Comparison of ENCODE assay signal across 16 cellular contexts in genomic region chr12:76555797-76556196, GRCh38. TPM values are rescaled to one million over a fixed set of nuclear protein-coding genes. Genes with fewer than 3 reads are reported as not detected.
DNase-seq lines count a peak whose midpoint lies in the region; ATAC-seq and TF ChIP-seq lines count a peak whose summit lies in the region.
"Had no signal": no experiment of that assay in that cellular context is flagged by ENCODE, and none has a peak within 500 bp of the region (broad histone marks: within the 10 kb centered on the region; RNA-seq: fewer than 3 reads in every experiment).

No MANE protein-coding gene starts in this region.

- CTCF ChIA-PET in PC-3 (lab: Charles Lee) = no interaction called here

- ATAC-seq in PC-3 (no peak), upper lobe of right lung (no peak), HG02970 (IDR thresholded peaks at IDR 0.05; ENCODE audit: low FRiP score, unreplicated experiment) (no peak)

- no TSS peak for BruUV-seq in PC-3 (replicated peaks; lab: Mats Ljungman, UMichigan)

- no peak overlapping the region for H2AFZ ChIP-seq in PC-3 (ENCODE audit: low read length)

- H3K27me3 Mint-ChIP-seq in activated naive CD8-positive, alpha-beta T cell = no peaks in the 10 kb centered on the region
- no peaks in the 10 kb centered on the region for H3K27me3 Mint-ChIP-seq in activated naive CD8-positive, alpha-beta T cell treated with anti-CD3 and anti-CD28 coated beads for 36 hours

- peaks cover 9% of the 10 kb centered on the region for H3K36me3 Mint-ChIP-seq in activated naive CD8-positive, alpha-beta T cell
- peaks cover 15% of the 10 kb centered on the region for H3K36me3 Mint-ChIP-seq in activated naive CD8-positive, alpha-beta T cell treated with anti-CD3 and anti-CD28 coated beads for 36 hours
- H3K36me3 Mint-ChIP-seq: mesothelial cell of epicardium had no signal

- no peak overlapping the region for H3K9ac ChIP-seq in PC-3 (ENCODE audit: low read length)

- no peak for TF ChIP-seq POLR2A in erythroblast (IDR thresholded peaks at IDR 0.05; ENCODE audit: low read length)

- H3K79me2 ChIP-seq in PC-3 (ENCODE audit: low read length) = peaks cover 84% of the 10 kb centered on the region

- H3K36me3 ChIP-seq in PC-3 (ENCODE audit: low read depth, low read length) (no peaks in the 10 kb centered on the region), upper lobe of right lung (no peaks in the 10 kb centered on the region)
- H3K36me3 ChIP-seq: adrenal gland, esophagus squamous epithelium, spleen had no signal

- peaks cover 70% of the 10 kb centered on the region for H3K4me1 Mint-ChIP-seq in activated naive CD8-positive, alpha-beta T cell (ENCODE audit: low read depth)
- peaks cover 58% of the 10 kb centered on the region for H3K4me1 Mint-ChIP-seq in activated naive CD8-positive, alpha-beta T cell treated with anti-CD3 and anti-CD28 coated beads for 36 hours

- peak overlapping the region; percentile 30 for H3K4me2 ChIP-seq in PC-3 (ENCODE audit: low read length)

- H3K27me3 ChIP-seq in PC-3 (ENCODE audit: low read length) = no peaks in the 10 kb centered on the region
- no peaks in the 10 kb centered on the region for H3K27me3 ChIP-seq in upper lobe of right lung
- H3K27me3 ChIP-seq: adrenal gland, esophagus squamous epithelium, spleen had no signal

- DNase-seq in activated naive CD8-positive, alpha-beta T cell treated with anti-CD3 and anti-CD28 coated beads for 36 hours = no peak
- DNase-seq in PC-3 (no peak), erythroblast (lab: John Stamatoyannopoulos, UW) (peak; percentile 9 to 28), upper lobe of right lung (no peak), HuH-7.5 (ENCODE audit: low spot score) (no peak), G401 (ENCODE audit: low spot score) (no peak)
- DNase-seq: activated CD4-positive, CD25-positive, alpha-beta regulatory T cell; adrenal gland; esophagus squamous epithelium; NCI-H1436 treated with DMSO at 0.1 percent for 48 hours; NCI-H526 treated with DMSO at 0.1 percent for 48 hours; Right ventricle myocardium superior; spleen had no signal

- H3K4me1 ChIP-seq in PC-3 (ENCODE audit: insufficient read depth, low read length) (peaks cover 39% of the 10 kb centered on the region), upper lobe of right lung (peaks cover 32% of the 10 kb centered on the region)

- no peak overlapping the region for H3K4me3 ChIP-seq in PC-3 (ENCODE audit: low read length)
- H3K4me3 ChIP-seq in upper lobe of right lung = no peak overlapping the region
- H3K4me3 ChIP-seq: adrenal gland, esophagus squamous epithelium had no signal

- H3K4me3 Mint-ChIP-seq in activated naive CD8-positive, alpha-beta T cell = peak overlapping the region; percentile 96
- H3K4me3 Mint-ChIP-seq in activated naive CD8-positive, alpha-beta T cell treated with anti-CD3 and anti-CD28 coated beads for 36 hours = no peak overlapping the region
- H3K4me3 Mint-ChIP-seq: mesothelial cell of epicardium had no signal

- H3K27ac ChIP-seq in PC-3 (ENCODE audit: low read length) (no peak overlapping the region), upper lobe of right lung (no peak overlapping the region)
- H3K27ac ChIP-seq: adrenal gland had no signal

- in situ Hi-C loops in G401 (cut with HindIII; ENCODE audit: low sequenced_read_pairs) = no loop called here

- no peaks in the 10 kb centered on the region for H3K9me2 ChIP-seq in PC-3 (replicated peaks; ENCODE audit: low read length)

- H3K9me3 ChIP-seq in PC-3 (ENCODE audit: low read length) (no peaks in the 10 kb centered on the region), upper lobe of right lung (no peaks in the 10 kb centered on the region)
- H3K9me3 ChIP-seq: adrenal gland, esophagus squamous epithelium, spleen had no signal

- no peaks in the 10 kb centered on the region for H3K9me3 Mint-ChIP-seq in activated naive CD8-positive, alpha-beta T cell (ENCODE audit: low read depth)
- H3K9me3 Mint-ChIP-seq in activated naive CD8-positive, alpha-beta T cell treated with anti-CD3 and anti-CD28 coated beads for 36 hours = no peaks in the 10 kb centered on the region
- H3K9me3 Mint-ChIP-seq: mesothelial cell of epicardium had no signal

- no peaks in the 10 kb centered on the region for H3F3A ChIP-seq in PC-3 (ENCODE audit: low read length, unreplicated experiment)

- H3K27ac Mint-ChIP-seq in activated naive CD8-positive, alpha-beta T cell = peak overlapping the region; percentile 74
- H3K27ac Mint-ChIP-seq in activated naive CD8-positive, alpha-beta T cell treated with anti-CD3 and anti-CD28 coated beads for 36 hours = no peak overlapping the region

- intact Hi-C loops in PC-3 (cut with micrococcal nuclease) = loop anchor here (5.0 to 10.0 kb wide), 2 partner anchors 98 to 211 kb away; partner anchors contain the start of gene BBS10
- intact Hi-C loops in upper lobe of right lung (cut with DNase I) = no loop called here

- POLR2A ChIA-PET in PC-3 (lab: Charles Lee; ENCODE audit: unreplicated experiment) = no interaction called here

- peaks cover 9% of the 10 kb centered on the region; the same call in 1 of the 2 replicates for H4K20me1 ChIP-seq in PC-3 (ENCODE audit: low read length)

- TF ChIP-seq CTCF in PC-3 (conservative IDR thresholded peaks at IDR 0.05; ENCODE audit: low read depth, low read length) = no peak
- TF ChIP-seq CTCF in upper lobe of right lung (IDR thresholded peaks at IDR 0.05) = no peak

RNA-seq across cellular contexts. Expression of gene OSBPL8, which starts 3.8 kb away (rescaled TPM):
- total RNA-seq in activated naive CD8-positive, alpha-beta T cell treated with anti-CD3 and anti-CD28 coated beads for 36 hours = 10 to 100 TPM; 84.4 to 85.7 TPM
- total RNA-seq in PC-3 (2014; rRNA removed) = 28.5 and 42.6 TPM in 2 replicates
- total RNA-seq in upper lobe of right lung = 97.3 TPM
- 68.4 and 77.0 TPM in 2 replicates for total RNA-seq in G401 (2014; rRNA removed; shearing (Covaris generic))

Comparison
In these comparisons a context has a peak if more than half of its experiments do, and no peak if none do; other contexts are left out.
1. DNase-seq: peak in erythroblast (2 of 2); none in activated naive CD8-positive, alpha-beta T cell treated with anti-CD3 and anti-CD28 coated beads for 36 hours (single experiment), PC-3 (single experiment), upper lobe of right lung (single experiment), HuH-7.5 (single experiment) and G401 (single experiment).